Comparison of ENCODE assay signal across 31 cellular contexts in genomic region chr5:167614294-167615104, GRCh38.
DNase-seq lines count a peak whose midpoint lies in the region; ATAC-seq and TF ChIP-seq lines count a peak whose summit lies in the region.
"Had no signal": no experiment of that assay in that cellular context is flagged by ENCODE, and none has a peak within 500 bp of the region (broad histone marks: within the 10 kb centered on the region; RNA-seq: fewer than 3 reads in every experiment).

No MANE protein-coding gene starts in this region.

- CTCF ChIA-PET in naive thymus-derived CD4-positive, alpha-beta T cell (lab: Charles Lee) = no interaction called here

- H3K9me3 ChIP-seq in BLaER1 treated with 17β-estradiol and CSF1 and Interleukin-3, amounts not matched to agents 10 nM and 100 nM (replicated peaks in 1 of 11) = no peaks in the 10 kb centered on the region
- no peaks in the 10 kb centered on the region for H3K9me3 ChIP-seq in SK-N-MC (ENCODE audit: low read depth, low read length)
- H3K9me3 ChIP-seq in naive thymus-derived CD4-positive, alpha-beta T cell (ENCODE audit: control insufficient read depth in 2 of 3, low read length in 3 of 3) = no peaks in the 10 kb centered on the region
- H3K9me3 ChIP-seq: BE2C, gastroesophageal sphincter, mucosa of descending colon, neutrophil, psoas muscle, SJSA1, stomach, tibial artery had no signal

- intact Hi-C loops in naive thymus-derived CD4-positive, alpha-beta T cell (cut with micrococcal nuclease) = no loop called here

- no peak overlapping the region for H3K27ac Mint-ChIP-seq in naive thymus-derived CD4-positive, alpha-beta T cell
- H3K27ac Mint-ChIP-seq: activated CD4-positive, alpha-beta memory T cell treated with anti-CD3 and anti-CD28 coated beads for 36 hours; activated naive CD4-positive, alpha-beta T cell treated with anti-CD3 and anti-CD28 coated beads, Interleukin-2, amount 50 U/mL, for 24 hours had no signal

- no peaks in the 10 kb centered on the region for H3K4me1 Mint-ChIP-seq in naive thymus-derived CD4-positive, alpha-beta T cell
- H3K4me1 Mint-ChIP-seq: activated naive CD4-positive, alpha-beta T cell treated with anti-CD3 and anti-CD28 coated beads, Interleukin-2, amount 50 U/mL, for 24 hours had no signal

- peak overlapping the region in 6 of 11 experiments; percentile 2 to 35 (median 16); a peak in 6 of 22 replicates for H3K27ac ChIP-seq in BLaER1 treated with 17β-estradiol and CSF1 and Interleukin-3, amounts not matched to agents 10 nM and 100 nM
- H3K27ac ChIP-seq in SK-N-MC (peak overlapping the region; percentile 43), coronary artery (no peak overlapping the region)
- no peak overlapping the region for H3K27ac ChIP-seq in naive thymus-derived CD4-positive, alpha-beta T cell (ENCODE audit: low read depth, low read length)
- H3K27ac ChIP-seq: gastroesophageal sphincter, neutrophil, psoas muscle, SJSA1, stomach, tibial artery had no signal

- peaks cover 0 to 16% (median 0%) of the 10 kb centered on the region in 11 experiments; a peak in 1 of 22 replicates for H4K20me1 ChIP-seq in BLaER1 treated with 17β-estradiol and CSF1 and Interleukin-3, amounts not matched to agents 10 nM and 100 nM

- H3K9me3 Mint-ChIP-seq in naive thymus-derived CD4-positive, alpha-beta T cell = peaks cover 0 to 20% (median 2%) of the 10 kb centered on the region in 11 donors
- H3K9me3 Mint-ChIP-seq: activated CD4-positive, alpha-beta memory T cell treated with anti-CD3 and anti-CD28 coated beads for 36 hours had no signal

- peak overlapping the region in 1 of 11 experiments; percentile 20; a peak in 2 of 22 replicates for H3K9ac ChIP-seq in BLaER1 treated with 17β-estradiol and CSF1 and Interleukin-3, amounts not matched to agents 10 nM and 100 nM
- H3K9ac ChIP-seq in SK-N-MC (ENCODE audit: insufficient read length) = peak overlapping the region; percentile 29

- H3K4me1 ChIP-seq in BLaER1 treated with 17β-estradiol and CSF1 and Interleukin-3, amounts not matched to agents 10 nM and 100 nM = peaks cover 12 to 34% (median 22%) of the 10 kb centered on the region in 10 experiments; a peak in 19 of 20 replicates
- no peaks in the 10 kb centered on the region for H3K4me1 ChIP-seq in naive thymus-derived CD4-positive, alpha-beta T cell (ENCODE audit: control insufficient read depth in 2 of 2, insufficient read depth in 2 of 2, low read length in 2 of 2)
- H3K4me1 ChIP-seq: BE2C, gastroesophageal sphincter, psoas muscle, stomach had no signal

- H3K4me3 ChIP-seq in BLaER1 treated with 17β-estradiol and CSF1 and Interleukin-3, amounts not matched to agents 10 nM and 100 nM = no peak overlapping the region
- H3K4me3 ChIP-seq in SK-N-MC (peak overlapping the region; percentile 55), coronary artery (no peak overlapping the region)
- H3K4me3 ChIP-seq in naive thymus-derived CD4-positive, alpha-beta T cell (ENCODE audit: low read length) = no peak overlapping the region
- H3K4me3 ChIP-seq: gastroesophageal sphincter, mucosa of descending colon, psoas muscle, SJSA1, stomach, tibial artery had no signal

- POLR2A ChIA-PET in naive thymus-derived CD4-positive, alpha-beta T cell (lab: Charles Lee) = no interaction called here

- no peak for TF ChIP-seq CTCF in coronary artery (IDR thresholded peaks at IDR 0.05)

- no peaks in the 10 kb centered on the region for H3K36me3 Mint-ChIP-seq in naive thymus-derived CD4-positive, alpha-beta T cell
- H3K36me3 Mint-ChIP-seq: activated CD4-positive, alpha-beta memory T cell treated with anti-CD3 and anti-CD28 coated beads for 36 hours; activated naive CD4-positive, alpha-beta T cell treated with anti-CD3 and anti-CD28 coated beads, Interleukin-2, amount 50 U/mL, for 24 hours had no signal

- peak; percentile 42 for DNase-seq in SK-N-MC (ENCODE audit: low read depth, low spot score)
- peak; percentile 14 for DNase-seq in iPS-NIHi7 (ENCODE audit: extremely low spot score)
- peak; percentile 11 for DNase-seq in pons (ENCODE audit: low spot score)
- no peak for DNase-seq in DMS153 (lab: John Stamatoyannopoulos, UW)
- no peak for DNase-seq in naive thymus-derived CD4-positive, alpha-beta T cell
- DNase-seq in SW480 (ENCODE audit: low spot score) = no peak
- DNase-seq in coronary artery (ENCODE audit: low spot score) = no peak
- DNase-seq: ACHN; activated CD4-positive, alpha-beta memory T cell treated with anti-CD3 and anti-CD28 coated beads for 36 hours; activated CD8-positive, alpha-beta memory T cell treated with anti-CD3 and anti-CD28 coated beads, Interleukin-2, amount 50 U/mL, for 48 hours; BE2C; DMS53; effector memory CD4-positive, alpha-beta T cell; islet precursor cell; Karpas-422; left ventricle myocardium superior; mucosa of descending colon; NCI-H146; NCI-H2107; NCI-H748 treated with DMSO at 0.1 percent for 48 hours; psoas muscle; RPMI8226; stomach; T-helper 1 cell; tibial artery had no signal

- ATAC-seq in naive thymus-derived CD4-positive, alpha-beta T cell = no peak
- ATAC-seq: esophagus mucosa, gastroesophageal sphincter, left ventricle myocardium superior, mucosa of descending colon, psoas muscle had no signal

- peak overlapping the region; percentile 11 to 59 (median 41); a peak in 13 of 22 replicates for H3K4me2 ChIP-seq in BLaER1 treated with 17β-estradiol and CSF1 and Interleukin-3, amounts not matched to agents 10 nM and 100 nM

- H3K36me3 ChIP-seq in BLaER1 treated with 17β-estradiol and CSF1 and Interleukin-3, amounts not matched to agents 10 nM and 100 nM = peaks cover 0 to 21% (median 0%) of the 10 kb centered on the region in 11 experiments; a peak in 4 of 22 replicates
- H3K36me3 ChIP-seq in SK-N-MC (ENCODE audit: insufficient read depth, low read length) = no peaks in the 10 kb centered on the region
- H3K36me3 ChIP-seq in naive thymus-derived CD4-positive, alpha-beta T cell (ENCODE audit: control insufficient read depth in 2 of 3, insufficient read depth in 3 of 3, low read length in 3 of 3) = no peaks in the 10 kb centered on the region
- H3K36me3 ChIP-seq: BE2C, gastroesophageal sphincter, neutrophil, SJSA1, stomach, tibial artery had no signal

- H3K27me3 Mint-ChIP-seq in naive thymus-derived CD4-positive, alpha-beta T cell = peaks cover 0 to 6% (median 0%) of the 10 kb centered on the region in 5 donors
- H3K27me3 Mint-ChIP-seq: activated CD4-positive, alpha-beta memory T cell treated with anti-CD3 and anti-CD28 coated beads for 36 hours; activated naive CD4-positive, alpha-beta T cell treated with anti-CD3 and anti-CD28 coated beads, Interleukin-2, amount 50 U/mL, for 24 hours had no signal

- no peak overlapping the region for H3K4me3 Mint-ChIP-seq in naive thymus-derived CD4-positive, alpha-beta T cell
- H3K4me3 Mint-ChIP-seq: activated CD4-positive, alpha-beta memory T cell treated with anti-CD3 and anti-CD28 coated beads for 36 hours; activated naive CD4-positive, alpha-beta T cell treated with anti-CD3 and anti-CD28 coated beads, Interleukin-2, amount 50 U/mL, for 24 hours had no signal

- H3K27me3 ChIP-seq in BLaER1 treated with 17β-estradiol and CSF1 and Interleukin-3, amounts not matched to agents 10 nM and 100 nM = no peaks in the 10 kb centered on the region
- H3K27me3 ChIP-seq in naive thymus-derived CD4-positive, alpha-beta T cell (ENCODE audit: control insufficient read depth in 2 of 2, insufficient read depth in 2 of 2, low read length in 2 of 2) = no peaks in the 10 kb centered on the region
- H3K27me3 ChIP-seq: BE2C, gastroesophageal sphincter, neutrophil, SJSA1, stomach, tibial artery had no signal

Comparison
In these comparisons a context has a peak if more than half of its experiments do, and no peak if none do; other contexts are left out.
1. H3K27ac ChIP-seq: peak in BLaER1 treated with 17β-estradiol and CSF1 and Interleukin-3, amounts not matched to agents 10 nM and 100 nM (6 of 11) and SK-N-MC (single experiment); none in naive thymus-derived CD4-positive, alpha-beta T cell (single experiment) and coronary artery (0 of 2).
2. DNase-seq: peak in SK-N-MC (single experiment), iPS-NIHi7 (single experiment) and pons (single experiment); none in DMS153 (single experiment), naive thymus-derived CD4-positive, alpha-beta T cell (0 of 9), SW480 (single experiment) and coronary artery (single experiment).